29 cellular contexts compared by ENCODE assay signal in the genomic region with DNA sequence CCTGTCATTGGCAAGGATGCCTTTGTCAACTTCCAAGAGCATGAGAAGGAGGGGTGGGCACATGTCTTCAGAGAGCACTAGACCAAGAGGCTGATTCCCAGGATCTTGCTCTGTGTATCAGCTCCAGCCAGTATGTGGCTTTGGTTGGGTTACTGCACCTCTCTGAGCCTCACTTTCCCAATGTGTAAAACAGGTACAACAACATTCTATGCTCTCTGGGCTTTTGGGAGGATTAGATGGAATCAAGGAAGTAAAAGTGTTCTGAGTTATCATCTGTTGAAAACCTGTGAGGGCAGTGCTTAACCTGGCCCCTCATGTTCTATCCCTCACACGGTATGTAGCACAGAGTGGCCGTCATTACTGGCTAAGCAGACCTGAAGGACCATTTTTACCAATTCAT.
"Had no signal": no experiment of that assay in that cellular context is flagged by ENCODE, and none has a peak within 500 bp of the region (broad histone marks: within the 10 kb centered on the region; RNA-seq: fewer than 3 reads in every experiment).

No MANE protein-coding gene starts in this region.

- FAIRE-seq: colon, endometrium, endothelial cell of umbilical vein had no signal

- H3K27me3 ChIP-seq: adrenal gland, body of pancreas, esophagus squamous epithelium had no signal

- ATAC-seq: activated CD4-positive, alpha-beta T cell treated with anti-CD3 and anti-CD28 coated beads for 36 hours; activated CD8-positive, alpha-beta memory T cell treated with anti-CD3 and anti-CD28 coated beads, Interleukin-2, amount 10 ng/mL, durations not matched to agents 7 days and 5 days; activated CD8-positive, alpha-beta T cell treated with anti-CD3 and anti-CD28 coated beads, Interleukin-2, amount 10 ng/mL, durations not matched to agents 7 days and 5 days; activated naive CD8-positive, alpha-beta T cell treated with anti-CD3 and anti-CD28 coated beads, Interleukin-2, amount 50 U/mL, for 24 hours; body of pancreas had no signal

- H3K36me3 ChIP-seq: adrenal gland, esophagus squamous epithelium had no signal

- H3K27ac ChIP-seq: adrenal gland, body of pancreas, esophagus squamous epithelium had no signal

- H3K4me3 ChIP-seq: adrenal gland, body of pancreas, esophagus squamous epithelium had no signal

- DNase-seq: activated CD4-positive, alpha-beta memory T cell treated with anti-CD3 and anti-CD28 coated beads for 36 hours; activated CD4-positive, alpha-beta T cell treated with anti-CD3 and anti-CD28 coated beads for 36 hours; activated CD4-positive, alpha-beta T cell treated with anti-CD3 and anti-CD28 coated beads, Interleukin-2, amount 10 ng/mL, durations not matched to agents 24 days and 14 days; activated CD4-positive, CD25-positive, alpha-beta regulatory T cell; activated CD4-positive, CD25-positive, alpha-beta regulatory T cell treated with anti-CD3 and anti-CD28 coated beads, Interleukin-2, amount 50 U/mL, for 72 hours; activated CD8-positive, alpha-beta memory T cell treated with anti-CD3 and anti-CD28 coated beads, Interleukin-2, amount 10 ng/mL, durations not matched to agents 7 days and 5 days; activated CD8-positive, alpha-beta memory T cell treated with anti-CD3 and anti-CD28 coated beads, Interleukin-2, amount 50 U/mL, for 4 hours; activated CD8-positive, alpha-beta T cell treated with anti-CD3 and anti-CD28 coated beads, Interleukin-2, amount 10 ng/mL, durations not matched to agents 7 days and 5 days; activated effector memory CD4-positive, alpha-beta T cell treated with anti-CD3 and anti-CD28 coated beads, Interleukin-2, amount 50 U/mL, for 16 hours; activated naive CD4-positive, alpha-beta T cell treated with anti-CD3 and anti-CD28 coated beads for 36 hours; activated naive CD8-positive, alpha-beta T cell treated with anti-CD3 and anti-CD28 coated beads for 36 hours; activated naive CD8-positive, alpha-beta T cell treated with anti-CD3 and anti-CD28 coated beads, Interleukin-2, amount 50 U/mL, for 24 hours; activated T-cell treated with anti-CD3 and anti-CD28 coated beads, Interleukin-2, amount 50 U/mL, for 1 hour; activated T-cell treated with anti-CD3 and anti-CD28 coated beads, Interleukin-2, amount 50 U/mL, for 48 hours; adrenal gland; amygdala; aorta; body of pancreas; caudate nucleus; cortex of kidney; dermis blood vessel endothelial cell; effector CD8-positive, alpha-beta T cell; esophagus squamous epithelium; foreskin melanocyte; glutamatergic neuron; T-helper 2 cell had no signal

- H3K4me1 ChIP-seq: body of pancreas had no signal

- H3K9me3 ChIP-seq: adrenal gland, body of pancreas had no signal
